Comparison of ENCODE assay signal across 3 cellular contexts in genomic region chr2:100882645-100883613, GRCh38.
A peak's percentile ranks its signal among the peaks of the same experiment; 100 is the strongest.
TF ChIP-seq lines count a peak whose summit lies in the region.

No MANE protein-coding gene starts in this region.

TF ChIP-seq in HCT116, 20 proteins besides CTCF, POLR2A, EP300 and RAD21 (continued from another document):
- TF ChIP-seq POLR2AphosphoS5 (IDR thresholded peaks at IDR 0.05; ENCODE audit: low read depth, low read length) (no peak; the same call in 1 of the 2 replicates), SP1 (IDR thresholded peaks at IDR 0.05; ENCODE audit: low read depth) (peak; percentile 56), EGR1 (IDR thresholded peaks at IDR 0.05; ENCODE audit: low read depth) (no peak), EZH2 (IDR thresholded peaks at IDR 0.05) (no peak), JUND (IDR thresholded peaks at IDR 0.05) (peak; percentile 66), CBX3 (IDR thresholded peaks at IDR 0.05; ENCODE audit: low read depth) (0 out of 2 replicates have a peak, but pooled peaks have one; percentile 53), ZNF274 (IDR thresholded peaks at IDR 0.05; ENCODE audit: low read depth, low read length) (no peak), ZFX (IDR thresholded peaks at IDR 0.05) (no peak), TCF7L2 (IDR thresholded peaks at IDR 0.05; ENCODE audit: borderline replicate concordance, extremely low read depth, insufficient read depth, insufficient read length) (no peak), SIN3A (IDR thresholded peaks at IDR 0.05; ENCODE audit: low read depth) (no peak), SRF (IDR thresholded peaks at IDR 0.05; ENCODE audit: low read depth) (no peak), YY1 (IDR thresholded peaks at IDR 0.05; ENCODE audit: extremely low read depth, insufficient replicate concordance, low read depth, low read length) (no peak), CEBPB (IDR thresholded peaks at IDR 0.05; ENCODE audit: low read depth) (no peak)
- TF ChIP-seq, protein P1, sequence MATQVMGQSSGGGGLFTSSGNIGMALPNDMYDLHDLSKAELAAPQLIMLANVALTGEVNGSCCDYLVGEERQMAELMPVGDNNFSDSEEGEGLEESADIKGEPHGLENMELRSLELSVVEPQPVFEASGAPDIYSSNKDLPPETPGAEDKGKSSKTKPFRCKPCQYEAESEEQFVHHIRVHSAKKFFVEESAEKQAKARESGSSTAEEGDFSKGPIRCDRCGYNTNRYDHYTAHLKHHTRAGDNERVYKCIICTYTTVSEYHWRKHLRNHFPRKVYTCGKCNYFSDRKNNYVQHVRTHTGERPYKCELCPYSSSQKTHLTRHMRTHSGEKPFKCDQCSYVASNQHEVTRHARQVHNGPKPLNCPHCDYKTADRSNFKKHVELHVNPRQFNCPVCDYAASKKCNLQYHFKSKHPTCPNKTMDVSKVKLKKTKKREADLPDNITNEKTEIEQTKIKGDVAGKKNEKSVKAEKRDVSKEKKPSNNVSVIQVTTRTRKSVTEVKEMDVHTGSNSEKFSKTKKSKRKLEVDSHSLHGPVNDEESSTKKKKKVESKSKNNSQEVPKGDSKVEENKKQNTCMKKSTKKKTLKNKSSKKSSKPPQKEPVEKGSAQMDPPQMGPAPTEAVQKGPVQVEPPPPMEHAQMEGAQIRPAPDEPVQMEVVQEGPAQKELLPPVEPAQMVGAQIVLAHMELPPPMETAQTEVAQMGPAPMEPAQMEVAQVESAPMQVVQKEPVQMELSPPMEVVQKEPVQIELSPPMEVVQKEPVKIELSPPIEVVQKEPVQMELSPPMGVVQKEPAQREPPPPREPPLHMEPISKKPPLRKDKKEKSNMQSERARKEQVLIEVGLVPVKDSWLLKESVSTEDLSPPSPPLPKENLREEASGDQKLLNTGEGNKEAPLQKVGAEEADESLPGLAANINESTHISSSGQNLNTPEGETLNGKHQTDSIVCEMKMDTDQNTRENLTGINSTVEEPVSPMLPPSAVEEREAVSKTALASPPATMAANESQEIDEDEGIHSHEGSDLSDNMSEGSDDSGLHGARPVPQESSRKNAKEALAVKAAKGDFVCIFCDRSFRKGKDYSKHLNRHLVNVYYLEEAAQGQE (IDR thresholded peaks at IDR 0.05; ENCODE audit: low read depth): no peak
- TF ChIP-seq, protein P2, sequence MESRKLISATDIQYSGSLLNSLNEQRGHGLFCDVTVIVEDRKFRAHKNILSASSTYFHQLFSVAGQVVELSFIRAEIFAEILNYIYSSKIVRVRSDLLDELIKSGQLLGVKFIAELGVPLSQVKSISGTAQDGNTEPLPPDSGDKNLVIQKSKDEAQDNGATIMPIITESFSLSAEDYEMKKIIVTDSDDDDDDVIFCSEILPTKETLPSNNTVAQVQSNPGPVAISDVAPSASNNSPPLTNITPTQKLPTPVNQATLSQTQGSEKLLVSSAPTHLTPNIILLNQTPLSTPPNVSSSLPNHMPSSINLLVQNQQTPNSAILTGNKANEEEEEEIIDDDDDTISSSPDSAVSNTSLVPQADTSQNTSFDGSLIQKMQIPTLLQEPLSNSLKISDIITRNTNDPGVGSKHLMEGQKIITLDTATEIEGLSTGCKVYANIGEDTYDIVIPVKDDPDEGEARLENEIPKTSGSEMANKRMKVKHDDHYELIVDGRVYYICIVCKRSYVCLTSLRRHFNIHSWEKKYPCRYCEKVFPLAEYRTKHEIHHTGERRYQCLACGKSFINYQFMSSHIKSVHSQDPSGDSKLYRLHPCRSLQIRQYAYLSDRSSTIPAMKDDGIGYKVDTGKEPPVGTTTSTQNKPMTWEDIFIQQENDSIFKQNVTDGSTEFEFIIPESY (IDR thresholded peaks at IDR 0.05; ENCODE audit: extremely low read depth, insufficient replicate concordance, low read length): no peak

TF ChIP-seq in WTC11, 78 proteins besides CTCF, POLR2A, EP300 and RAD21 (continued from another document):
- TF ChIP-seq AFF4 (CRISPR knock-in tag; IDR thresholded peaks at IDR 0.05; ENCODE audit: borderline replicate concordance): no peak

TF ChIP-seq in HepG2, 621 proteins besides CTCF, POLR2A, EP300 and RAD21 (continued from another document and continues in another):
- TF ChIP-seq PATZ1 (CRISPR knock-in tag; IDR thresholded peaks at IDR 0.05) (peak; percentile 60), FOXP1 (IDR thresholded peaks at IDR 0.05) (no peak), FOXP1 (CRISPR knock-in tag; IDR thresholded peaks at IDR 0.05) (peak; percentile 78), SRSF1 (optimal IDR thresholded peaks at IDR 0.05; ENCODE audit: low read depth, low read length) (no peak), CREBL2 (CRISPR knock-in tag; IDR thresholded peaks at IDR 0.05; ENCODE audit: borderline replicate concordance) (no peak), FOXK1 (CRISPR knock-in tag; IDR thresholded peaks at IDR 0.05; ENCODE audit: borderline replicate concordance, low read depth) (peak; percentile 88; the same call in 1 of the 2 replicates), ZKSCAN8 (CRISPR knock-in tag; IDR thresholded peaks at IDR 0.05; ENCODE audit: borderline replicate concordance) (peak; percentile 82; the same call in 1 of the 2 replicates), NR2F6 (IDR thresholded peaks at IDR 0.05) (peak; percentile 86), NR2F6 (CRISPR knock-in tag; IDR thresholded peaks at IDR 0.05) (peak; percentile 93), ZNF337 (CRISPR knock-in tag; IDR thresholded peaks at IDR 0.05; ENCODE audit: borderline replicate concordance, low read depth) (no peak), RBFOX2 (IDR thresholded peaks at IDR 0.05; ENCODE audit: low read depth, low read length) (no peak), MTF1 (CRISPR knock-in tag; IDR thresholded peaks at IDR 0.05) (no peak), MAFG (CRISPR knock-in tag; IDR thresholded peaks at IDR 0.05) (no peak), POLR2AphosphoS5 (IDR thresholded peaks at IDR 0.05; ENCODE audit: low read depth, low read length) (no peak), PREB (CRISPR knock-in tag; IDR thresholded peaks at IDR 0.05) (no peak), ZNF30 (CRISPR knock-in tag; IDR thresholded peaks at IDR 0.05) (no peak), ZBTB39 (CRISPR knock-in tag; IDR thresholded peaks at IDR 0.05) (no peak), ZNF362 (CRISPR knock-in tag; IDR thresholded peaks at IDR 0.05; ENCODE audit: borderline replicate concordance) (no peak), IRX3 (CRISPR knock-in tag; IDR thresholded peaks at IDR 0.05; ENCODE audit: borderline replicate concordance, low read depth) (no peak), ZNF639 (CRISPR knock-in tag; conservative IDR thresholded peaks at IDR 0.05) (no peak), MAX (IDR thresholded peaks at IDR 0.05) (peak; percentile 13; the same call in 1 of the 2 replicates), SALL1 (CRISPR knock-in tag; IDR thresholded peaks at IDR 0.05) (peak; percentile 98), ZNF775 (CRISPR knock-in tag; IDR thresholded peaks at IDR 0.05; ENCODE audit: borderline replicate concordance) (no peak), NONO (IDR thresholded peaks at IDR 0.05) (no peak), NONO (CRISPR knock-in tag; conservative IDR thresholded peaks at IDR 0.05) (peak; percentile 65; the same call in 1 of the 2 replicates), SUZ12 (IDR thresholded peaks at IDR 0.05; ENCODE audit: low read depth, low read length) (no peak), ARNTL (CRISPR knock-in tag; IDR thresholded peaks at IDR 0.05) (no peak), CCAR2 (optimal IDR thresholded peaks at IDR 0.05; ENCODE audit: low read depth, low read length) (no peak)
- TF ChIP-seq, protein P3, sequence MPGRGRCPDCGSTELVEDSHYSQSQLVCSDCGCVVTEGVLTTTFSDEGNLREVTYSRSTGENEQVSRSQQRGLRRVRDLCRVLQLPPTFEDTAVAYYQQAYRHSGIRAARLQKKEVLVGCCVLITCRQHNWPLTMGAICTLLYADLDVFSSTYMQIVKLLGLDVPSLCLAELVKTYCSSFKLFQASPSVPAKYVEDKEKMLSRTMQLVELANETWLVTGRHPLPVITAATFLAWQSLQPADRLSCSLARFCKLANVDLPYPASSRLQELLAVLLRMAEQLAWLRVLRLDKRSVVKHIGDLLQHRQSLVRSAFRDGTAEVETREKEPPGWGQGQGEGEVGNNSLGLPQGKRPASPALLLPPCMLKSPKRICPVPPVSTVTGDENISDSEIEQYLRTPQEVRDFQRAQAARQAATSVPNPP (CRISPR knock-in tag; IDR thresholded peaks at IDR 0.05): no peak
- TF ChIP-seq, protein P4, sequence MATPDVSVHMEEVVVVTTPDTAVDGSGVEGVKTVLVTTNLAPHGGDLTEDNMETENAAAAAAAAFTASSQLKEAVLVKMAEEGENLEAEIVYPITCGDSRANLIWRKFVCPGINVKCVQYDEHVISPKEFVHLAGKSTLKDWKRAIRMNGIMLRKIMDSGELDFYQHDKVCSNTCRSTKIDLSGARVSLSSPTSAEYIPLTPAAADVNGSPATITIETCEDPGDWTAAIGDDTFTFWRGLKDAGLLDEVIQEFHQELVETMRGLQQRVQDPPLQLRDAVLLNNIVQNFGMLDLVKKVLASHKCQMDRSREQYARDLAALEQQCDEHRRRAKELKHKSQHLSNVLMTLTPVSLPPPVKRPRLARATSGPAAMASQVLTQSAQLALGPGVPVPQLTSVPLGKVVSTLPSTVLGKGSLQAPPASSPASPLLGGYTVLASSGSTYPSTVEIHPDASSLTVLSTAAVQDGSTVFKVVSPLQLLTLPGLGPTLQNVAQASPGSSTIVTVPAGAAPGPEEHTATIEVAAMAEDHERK (CRISPR knock-in tag; IDR thresholded peaks at IDR 0.05; ENCODE audit: low read depth): no peak
- TF ChIP-seq, protein P5, sequence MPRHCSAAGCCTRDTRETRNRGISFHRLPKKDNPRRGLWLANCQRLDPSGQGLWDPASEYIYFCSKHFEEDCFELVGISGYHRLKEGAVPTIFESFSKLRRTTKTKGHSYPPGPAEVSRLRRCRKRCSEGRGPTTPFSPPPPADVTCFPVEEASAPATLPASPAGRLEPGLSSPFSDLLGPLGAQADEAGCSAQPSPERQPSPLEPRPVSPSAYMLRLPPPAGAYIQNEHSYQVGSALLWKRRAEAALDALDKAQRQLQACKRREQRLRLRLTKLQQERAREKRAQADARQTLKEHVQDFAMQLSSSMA (CRISPR knock-in tag; IDR thresholded peaks at IDR 0.05): 0 out of 2 replicates have a peak, but pooled peaks have one; percentile 51
- TF ChIP-seq, protein P6, sequence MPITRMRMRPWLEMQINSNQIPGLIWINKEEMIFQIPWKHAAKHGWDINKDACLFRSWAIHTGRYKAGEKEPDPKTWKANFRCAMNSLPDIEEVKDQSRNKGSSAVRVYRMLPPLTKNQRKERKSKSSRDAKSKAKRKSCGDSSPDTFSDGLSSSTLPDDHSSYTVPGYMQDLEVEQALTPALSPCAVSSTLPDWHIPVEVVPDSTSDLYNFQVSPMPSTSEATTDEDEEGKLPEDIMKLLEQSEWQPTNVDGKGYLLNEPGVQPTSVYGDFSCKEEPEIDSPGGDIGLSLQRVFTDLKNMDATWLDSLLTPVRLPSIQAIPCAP (CRISPR knock-in tag; IDR thresholded peaks at IDR 0.05; ENCODE audit: low read depth): no peak
